In genomic region chr1:64675718-64676345, GRCh38 we compare ENCODE assay signal across 8 cellular contexts.
DNase-seq lines count a peak whose midpoint lies in the region; ATAC-seq, FAIRE-seq and TF ChIP-seq lines count a peak whose summit lies in the region.

No MANE protein-coding gene starts in this region.

- H3K4me3 ChIP-seq in pancreas (no peak overlapping the region), aorta (ENCODE audit: low read length in 2 of 2) (no peak overlapping the region)

- no peak overlapping the region for H3K27ac Mint-ChIP-seq in T-helper 2 cell treated with Interferon-gamma antibody and Interleukin-4, amounts not matched to agents 5 μg/mL and 100 μg/mL, for 36 hours

- no peaks in the 10 kb centered on the region for H3K4me1 Mint-ChIP-seq in T-helper 2 cell treated with Interferon-gamma antibody and Interleukin-4, amounts not matched to agents 5 μg/mL and 100 μg/mL, for 36 hours (ENCODE audit: low read depth)

- H3K27me3 Mint-ChIP-seq in T-helper 2 cell treated with Interferon-gamma antibody and Interleukin-4, amounts not matched to agents 5 μg/mL and 100 μg/mL, for 36 hours (ENCODE audit: low read depth), result no peaks in the 10 kb centered on the region

- H3K9me3 ChIP-seq in pancreas (no peaks in the 10 kb centered on the region), aorta (ENCODE audit: control insufficient read depth, low read length) (no peaks in the 10 kb centered on the region)

- H3K27ac ChIP-seq in pancreas (no peak overlapping the region), aorta (ENCODE audit: low read depth in 1 of 2, low read length in 2 of 2) (no peak overlapping the region)

- intact Hi-C loops in pancreas (cut with DNase I) (loop anchor here in 2 of 3 donors (5.0 to 10.0 kb wide), 2 partner anchors 404 to 411 kb away; no protein-coding TSS in a partner anchor), aorta (cut with DNase I) (loop anchor here (5.0 kb wide), 2 partner anchors 204 to 409 kb away; partner anchors contain the start of gene CACHD1 (in 1 of the 2))

- H3K9me3 Mint-ChIP-seq in T-helper 2 cell treated with Interferon-gamma antibody and Interleukin-4, amounts not matched to agents 5 μg/mL and 100 μg/mL, for 36 hours, result no peaks in the 10 kb centered on the region

- ATAC-seq in pancreas (peak in 3 of 4 donors; percentile 62 to 76 (median 66)), HG02623 (IDR thresholded peaks at IDR 0.05; ENCODE audit: unreplicated experiment) (no peak), aorta (ENCODE audit: low FRiP score) (no peak)

- TF ChIP-seq CTCF in pancreas (IDR thresholded peaks at IDR 0.05), result peak; percentile 48 to 73 (median 60)

- peak; percentile 80 for FAIRE-seq in pancreas (lab: Jason Lieb, UNC)

- no peaks in the 10 kb centered on the region for H3K36me3 Mint-ChIP-seq in T-helper 2 cell treated with Interferon-gamma antibody and Interleukin-4, amounts not matched to agents 5 μg/mL and 100 μg/mL, for 36 hours (ENCODE audit: low read depth)

- H3K27me3 ChIP-seq in pancreas (no peaks in the 10 kb centered on the region), aorta (ENCODE audit: control insufficient read depth in 1 of 2, insufficient read depth in 2 of 2, low read length in 1 of 2) (no peaks in the 10 kb centered on the region)

- WGBS in pancreas, 2 donors, result 61 to 66% methylated on average over 4 of the region's 4 CpGs
- WGBS in aorta, 2 donors, result 62% methylated on average over 4 of the region's 4 CpGs

- H3K36me3 ChIP-seq in pancreas (peaks cover 0 to 7% (median 0%) of the 10 kb centered on the region in 3 donors), aorta (ENCODE audit: control insufficient read depth in 1 of 2, insufficient read depth in 2 of 2, low read length in 1 of 2) (peaks cover 3% of the 10 kb centered on the region in 2 donors)

- H3K4me3 Mint-ChIP-seq in T-helper 2 cell treated with Interferon-gamma antibody and Interleukin-4, amounts not matched to agents 5 μg/mL and 100 μg/mL, for 36 hours, result no peak overlapping the region

- peak; percentile 38 for DNase-seq in DMS 273 (lab: John Stamatoyannopoulos, UW; ENCODE audit: unreplicated experiment)
- DNase-seq in DMS 273 treated with DMSO at 0.1 percent for 48 hours (lab: John Stamatoyannopoulos, UW), result no peak
- peak; percentile 51 for DNase-seq in NAMALWA (ENCODE audit: low spot score)
- DNase-seq in dedifferentiated amniotic fluid mesenchymal stem cell (ENCODE audit: extremely low spot score), result peak; percentile 26
- DNase-seq in pancreas, result no peak
- no peak for DNase-seq in T-helper 2 cell treated with Interferon-gamma antibody and Interleukin-4, amounts not matched to agents 5 μg/mL and 100 μg/mL, for 36 hours (ENCODE audit: low spot score)
- DNase-seq in aorta, result no peak

- H3K4me1 ChIP-seq in pancreas (no peaks in the 10 kb centered on the region), aorta (ENCODE audit: control insufficient read depth in 1 of 2, insufficient read depth in 2 of 2, low read length in 2 of 2) (peaks cover 0 to 2% of the 10 kb centered on the region in 2 donors)

Comparison
In these comparisons a context has a peak if more than half of its experiments do, and no peak if none do; other contexts are left out.
1. DNase-seq: peak in DMS 273 (single experiment), NAMALWA (single experiment) and dedifferentiated amniotic fluid mesenchymal stem cell (single experiment); none in DMS 273 treated with DMSO at 0.1 percent for 48 hours (single experiment), pancreas (0 of 6), T-helper 2 cell treated with Interferon-gamma antibody and Interleukin-4, amounts not matched to agents 5 μg/mL and 100 μg/mL, for 36 hours (single experiment) and aorta (0 of 2).
2. ATAC-seq: peak in pancreas (3 of 4); none in HG02623 (single experiment) and aorta (single experiment).